22 cellular contexts compared by ENCODE assay signal in genomic region chr2:203562283-203562682, GRCh38. TPM values are rescaled to one million over a fixed set of nuclear protein-coding genes. Genes with fewer than 3 reads are reported as not detected.
DNase-seq lines count a peak whose midpoint lies in the region; ATAC-seq, FAIRE-seq and TF ChIP-seq lines count a peak whose summit lies in the region.
"Had no signal": no experiment of that assay in that cellular context is flagged by ENCODE, and none has a peak within 500 bp of the region (broad histone marks: within the 10 kb centered on the region; RNA-seq: fewer than 3 reads in every experiment).

No MANE protein-coding gene starts in this region.

- no peaks in the 10 kb centered on the region for H3K4me1 ChIP-seq in mesenchymal stem cell (ENCODE audit: control insufficient read depth, insufficient read depth, low read depth, low read length)

- no peak overlapping the region for H2AFZ ChIP-seq in mesenchymal stem cell (ENCODE audit: low read depth, low read length)

- H3K9me3 ChIP-seq in mesenchymal stem cell (ENCODE audit: control insufficient read depth, low read length): no peaks in the 10 kb centered on the region
- H3K9me3 ChIP-seq: SK-N-SH had no signal

- no peaks in the 10 kb centered on the region for H3K4me1 Mint-ChIP-seq in stimulated activated memory B cell treated with anti-CD40 and anti-IgM and Interleukin-4, amounts not matched to agents 10 μg/mL and 1 μg/mL and 100 μg/mL, for 72 hours
- H3K4me1 Mint-ChIP-seq: activated naive CD4-positive, alpha-beta T cell treated with anti-CD3 and anti-CD28 coated beads, Interleukin-2, amount 50 U/mL, for 24 hours had no signal

- no peak overlapping the region for H2BK120ac ChIP-seq in mesenchymal stem cell (ENCODE audit: low read depth, low read length)

- no peak overlapping the region for H3K23ac ChIP-seq in mesenchymal stem cell (ENCODE audit: low read length in 2 of 2)

- no peak overlapping the region for H3K4me3 Mint-ChIP-seq in stimulated activated memory B cell treated with anti-CD40 and anti-IgM and Interleukin-4, amounts not matched to agents 10 μg/mL and 1 μg/mL and 100 μg/mL, for 72 hours
- H3K4me3 Mint-ChIP-seq: activated naive CD4-positive, alpha-beta T cell treated with anti-CD3 and anti-CD28 coated beads, Interleukin-2, amount 50 U/mL, for 24 hours; activated T-helper 1 cell treated with anti-CD3 and anti-CD28 coated beads, Interleukin-12 subunit alpha, Interleukin-12 subunit beta, Interleukin-2, Interleukin-4 antibody, amounts not matched to agents 30 ng/mL and 10 ng/mL and 1 ng/mL, durations not matched to agents 14 hours and 24 hours and 36 hours; CD8-positive, alpha-beta T cell had no signal

- H3K36me3 Mint-ChIP-seq in stimulated activated memory B cell treated with anti-CD40 and anti-IgM and Interleukin-4, amounts not matched to agents 10 μg/mL and 1 μg/mL and 100 μg/mL, for 72 hours: no peaks in the 10 kb centered on the region
- H3K36me3 Mint-ChIP-seq: activated naive CD4-positive, alpha-beta T cell treated with anti-CD3 and anti-CD28 coated beads, Interleukin-2, amount 50 U/mL, for 24 hours; CD8-positive, alpha-beta T cell had no signal

- H2BK12ac ChIP-seq in mesenchymal stem cell (ENCODE audit: low read length in 2 of 2): peak overlapping the region in 1 of 2 experiments; percentile 43

- no peak overlapping the region for H3K9ac ChIP-seq in mesenchymal stem cell (ENCODE audit: low read length)
- H3K9ac ChIP-seq: SK-N-SH had no signal

- ATAC-seq in stimulated activated memory B cell treated with anti-CD40 and anti-IgM and Interleukin-4, amounts not matched to agents 10 μg/mL and 1 μg/mL and 100 μg/mL, for 72 hours: peak; percentile 34
- ATAC-seq in HG02571 (IDR thresholded peaks at IDR 0.05; ENCODE audit: unreplicated experiment) (no peak), GM18858 (IDR thresholded peaks at IDR 0.05; ENCODE audit: unreplicated experiment) (no peak)
- ATAC-seq: CD8-positive, alpha-beta T cell had no signal

- H3K36me3 ChIP-seq in mesenchymal stem cell (ENCODE audit: control insufficient read depth in 1 of 2, insufficient read depth in 2 of 2, low read depth in 1 of 2, low read length in 2 of 2): no peaks in the 10 kb centered on the region

- H3K27ac ChIP-seq in coronary artery (peak overlapping the region; percentile 64 to 78), mesenchymal stem cell (ENCODE audit: low read length, poor library complexity, severe bottlenecking) (no peak overlapping the region)

- H3K27me3 ChIP-seq in mesenchymal stem cell (ENCODE audit: control insufficient read depth in 1 of 2, insufficient read depth in 1 of 2, low read length in 2 of 2): no peaks in the 10 kb centered on the region

- no peak overlapping the region for H3K27ac Mint-ChIP-seq in stimulated activated memory B cell treated with anti-CD40 and anti-IgM and Interleukin-4, amounts not matched to agents 10 μg/mL and 1 μg/mL and 100 μg/mL, for 72 hours
- H3K27ac Mint-ChIP-seq: activated naive CD4-positive, alpha-beta T cell treated with anti-CD3 and anti-CD28 coated beads, Interleukin-2, amount 50 U/mL, for 24 hours; activated T-helper 1 cell treated with anti-CD3 and anti-CD28 coated beads, Interleukin-12 subunit alpha, Interleukin-12 subunit beta, Interleukin-2, Interleukin-4 antibody, amounts not matched to agents 30 ng/mL and 10 ng/mL and 1 ng/mL, durations not matched to agents 14 hours and 24 hours and 36 hours; CD8-positive, alpha-beta T cell had no signal

- H3K4me2 ChIP-seq in mesenchymal stem cell (ENCODE audit: low read length, poor library complexity, severe bottlenecking): no peak overlapping the region
- H3K4me2 ChIP-seq: SK-N-SH had no signal

- no peak overlapping the region for H2BK15ac ChIP-seq in mesenchymal stem cell (ENCODE audit: low read depth, poor library complexity, severe bottlenecking)

- FAIRE-seq in D721Med (lab: Jason Lieb, UNC): peak; percentile 84
- FAIRE-seq: GM12891, GM19239, H1, RCC 7860 had no signal

- 45% methylated on average over 2 of the region's 2 CpGs for WGBS in mesenchymal stem cell

- TF ChIP-seq CTCF in D721Med (IDR thresholded peaks at IDR 0.05; ENCODE audit: insufficient read depth, missing control alignments) (no peak), coronary artery (IDR thresholded peaks at IDR 0.05) (no peak)

- no peak overlapping the region for H3K14ac ChIP-seq in mesenchymal stem cell (ENCODE audit: low read length in 2 of 2)

- no peaks in the 10 kb centered on the region for H3K79me1 ChIP-seq in mesenchymal stem cell (replicated peaks; ENCODE audit: low read length, poor library complexity, severe bottlenecking)

- no peak overlapping the region for H2BK5ac ChIP-seq in mesenchymal stem cell (ENCODE audit: low read depth, low read length, poor library complexity, severe bottlenecking)

- H3K9me3 Mint-ChIP-seq in stimulated activated memory B cell treated with anti-CD40 and anti-IgM and Interleukin-4, amounts not matched to agents 10 μg/mL and 1 μg/mL and 100 μg/mL, for 72 hours: no peaks in the 10 kb centered on the region
- H3K9me3 Mint-ChIP-seq: activated naive CD4-positive, alpha-beta T cell treated with anti-CD3 and anti-CD28 coated beads, Interleukin-2, amount 50 U/mL, for 24 hours; activated T-helper 1 cell treated with anti-CD3 and anti-CD28 coated beads, Interleukin-12 subunit alpha, Interleukin-12 subunit beta, Interleukin-2, Interleukin-4 antibody, amounts not matched to agents 30 ng/mL and 10 ng/mL and 1 ng/mL, durations not matched to agents 14 hours and 24 hours and 36 hours; CD8-positive, alpha-beta T cell had no signal

- H3K4ac ChIP-seq in mesenchymal stem cell (ENCODE audit: low read depth in 1 of 2, low read length in 2 of 2): no peak overlapping the region

- H2AK5ac ChIP-seq in mesenchymal stem cell (ENCODE audit: low read length, severe bottlenecking): no peak overlapping the region

- H3K4me3 ChIP-seq in coronary artery: peak overlapping the region; percentile 12
- no peak overlapping the region for H3K4me3 ChIP-seq in mesenchymal stem cell (ENCODE audit: insufficient read depth in 1 of 2, low read depth in 1 of 2, low read length in 2 of 2)

- no peak overlapping the region for H4K8ac ChIP-seq in mesenchymal stem cell (ENCODE audit: low read length)

- DNase-seq in D721Med (ENCODE audit: insufficient read length, low spot score) (peak; percentile 41), coronary artery (ENCODE audit: low spot score) (no peak), mesenchymal stem cell (peak; percentile 20), OCI-M2 (lab: John Stamatoyannopoulos, UW; ENCODE audit: unreplicated experiment) (no peak)
- DNase-seq in stimulated activated CD4-positive, alpha-beta T cell treated with anti-CD3 and anti-CD28 coated beads, Interleukin-4, amount 100 ng/mL, for 4 hours: no peak
- DNase-seq: activated CD4-positive, alpha-beta T cell treated with anti-CD3 and anti-CD28 coated beads for 1 hour; CD8-positive, alpha-beta T cell; DMS79 treated with DMSO at 0.1 percent for 48 hours; effector CD8-positive, alpha-beta T cell; NCI-H1092 treated with DMSO at 0.1 percent for 48 hours; NCI-H2029 treated with DMSO at 0.1 percent for 48 hours; retina; SK-N-SH had no signal

- peaks cover 9% of the 10 kb centered on the region for H3K27me3 Mint-ChIP-seq in stimulated activated memory B cell treated with anti-CD40 and anti-IgM and Interleukin-4, amounts not matched to agents 10 μg/mL and 1 μg/mL and 100 μg/mL, for 72 hours
- H3K27me3 Mint-ChIP-seq: activated naive CD4-positive, alpha-beta T cell treated with anti-CD3 and anti-CD28 coated beads, Interleukin-2, amount 50 U/mL, for 24 hours had no signal

- H3K18ac ChIP-seq in mesenchymal stem cell (ENCODE audit: low read depth in 1 of 2, low read length in 2 of 2): no peak overlapping the region

- H4K91ac ChIP-seq in mesenchymal stem cell (ENCODE audit: low read length): no peak overlapping the region

RNA-seq across cellular contexts. Expression of gene RAPH1, which starts 27.2 kb away (rescaled TPM):
- 14.9 TPM for polyA plus RNA-seq in mesenchymal stem cell (2013, experiment 1 of 2)
- 13.5 TPM for polyA plus RNA-seq in mesenchymal stem cell (2013, experiment 2 of 2)

Comparison
In these comparisons a context has a peak if more than half of its experiments do, and no peak if none do; other contexts are left out.
1. DNase-seq: peak in D721Med (single experiment) and mesenchymal stem cell (single experiment); none in coronary artery (single experiment), OCI-M2 (single experiment) and stimulated activated CD4-positive, alpha-beta T cell treated with anti-CD3 and anti-CD28 coated beads, Interleukin-4, amount 100 ng/mL, for 4 hours (0 of 2).